Comparison of ENCODE assay signal across 8 cellular contexts in genomic region chr17:65560628-65561371, GRCh38. TPM values are rescaled to one million over a fixed set of nuclear protein-coding genes. Genes with fewer than 3 reads are reported as not detected.
DNase-seq lines count a peak whose midpoint lies in the region; ATAC-seq, FAIRE-seq and TF ChIP-seq lines count a peak whose summit lies in the region.

No MANE protein-coding gene starts in this region.

- peaks cover 9% of the 10 kb centered on the region for H3K4me1 Mint-ChIP-seq in CD14-positive monocyte
- peaks cover 19% of the 10 kb centered on the region for H3K4me1 Mint-ChIP-seq in T-helper 2 cell treated with Interferon-gamma antibody and Interleukin-4, amounts not matched to agents 5 μg/mL and 100 μg/mL, for 36 hours (ENCODE audit: low read depth)
- H3K4me1 Mint-ChIP-seq in astrocyte (ENCODE audit: low read depth, unreplicated experiment): peaks cover 9% of the 10 kb centered on the region

- ATAC-seq in GM21737 (IDR thresholded peaks at IDR 0.05; ENCODE audit: unreplicated experiment): peak; percentile 36

- H3K27me3 ChIP-seq in astrocyte (ENCODE audit: insufficient read depth, low read length): no peaks in the 10 kb centered on the region

- H3K4me3 Mint-ChIP-seq in CD14-positive monocyte (peak overlapping the region; percentile 70 to 73), astrocyte (ENCODE audit: unreplicated experiment) (peak overlapping the region; percentile 73)
- H3K4me3 Mint-ChIP-seq in T-helper 2 cell treated with Interferon-gamma antibody and Interleukin-4, amounts not matched to agents 5 μg/mL and 100 μg/mL, for 36 hours: peak overlapping the region; percentile 63

- no peak overlapping the region for H3K27ac Mint-ChIP-seq in CD14-positive monocyte
- H3K27ac Mint-ChIP-seq in T-helper 2 cell treated with Interferon-gamma antibody and Interleukin-4, amounts not matched to agents 5 μg/mL and 100 μg/mL, for 36 hours: no peak overlapping the region
- H3K27ac Mint-ChIP-seq in astrocyte (ENCODE audit: unreplicated experiment): no peak overlapping the region

- H3K9me3 Mint-ChIP-seq in CD14-positive monocyte: peaks cover 3 to 14% (median 9%) of the 10 kb centered on the region in 7 donors
- no peaks in the 10 kb centered on the region for H3K9me3 Mint-ChIP-seq in T-helper 2 cell treated with Interferon-gamma antibody and Interleukin-4, amounts not matched to agents 5 μg/mL and 100 μg/mL, for 36 hours
- no peaks in the 10 kb centered on the region for H3K9me3 Mint-ChIP-seq in astrocyte (ENCODE audit: unreplicated experiment)

- intact Hi-C loops in CD14-positive monocyte (cut with micrococcal nuclease): no loop called here

- no peak for DNase-seq in CD14-positive monocyte (ENCODE audit: low spot score)
- DNase-seq in NCI-H1092 (lab: John Stamatoyannopoulos, UW): peak; percentile 52
- DNase-seq in T-helper 2 cell treated with Interferon-gamma antibody and Interleukin-4, amounts not matched to agents 5 μg/mL and 100 μg/mL, for 36 hours (ENCODE audit: low spot score): peak; percentile 71
- DNase-seq in astrocyte (ENCODE audit: low read depth): peak; percentile 83
- DNase-seq in hepatic stellate cell (ENCODE audit: low spot score): peak; percentile 84
- DNase-seq in putamen (ENCODE audit: low spot score): peak; percentile 77
- peak; percentile 86 for DNase-seq in ureter (ENCODE audit: low spot score)

- peak overlapping the region; percentile 89 for H3K4me2 ChIP-seq in astrocyte (ENCODE audit: low read length)

- peaks cover 0 to 5% of the 10 kb centered on the region in 2 donors for H3K36me3 Mint-ChIP-seq in CD14-positive monocyte
- peaks cover 2% of the 10 kb centered on the region for H3K36me3 Mint-ChIP-seq in T-helper 2 cell treated with Interferon-gamma antibody and Interleukin-4, amounts not matched to agents 5 μg/mL and 100 μg/mL, for 36 hours (ENCODE audit: low read depth)
- no peaks in the 10 kb centered on the region for H3K36me3 Mint-ChIP-seq in astrocyte (ENCODE audit: low read depth, unreplicated experiment)

- H3K27ac ChIP-seq in astrocyte (ENCODE audit: low read depth, low read length): peak overlapping the region; percentile 85

- peak overlapping the region; percentile 67 for H3K4me3 ChIP-seq in astrocyte (ENCODE audit: insufficient read depth, low read depth, low read length)

- no peak for TF ChIP-seq CTCF in CD14-positive monocyte (IDR thresholded peaks at IDR 0.05)
- no peak for TF ChIP-seq CTCF in astrocyte (IDR thresholded peaks at IDR 0.05; ENCODE audit: insufficient read depth, low read depth, low read length)

- H3K36me3 ChIP-seq in astrocyte (ENCODE audit: insufficient read depth, low read length): no peaks in the 10 kb centered on the region

- peaks cover 39% of the 10 kb centered on the region for H3K4me1 ChIP-seq in astrocyte (ENCODE audit: insufficient read depth, low read length)

- H3K9me3 ChIP-seq in astrocyte (ENCODE audit: insufficient read depth, low read depth, low read length): no peaks in the 10 kb centered on the region

- H2AFZ ChIP-seq in astrocyte (ENCODE audit: low read depth, low read length): peak overlapping the region; percentile 50

- peak overlapping the region; percentile 82 for H3K9ac ChIP-seq in astrocyte (ENCODE audit: low read length)

- no peak for FAIRE-seq in astrocyte (lab: Jason Lieb, UNC)

- H3K79me2 ChIP-seq in astrocyte (ENCODE audit: insufficient read depth, low read length): peaks cover 23% of the 10 kb centered on the region

- no peaks in the 10 kb centered on the region for H4K20me1 ChIP-seq in astrocyte (ENCODE audit: insufficient read depth, low read length)

- peaks cover 19 to 42% (median 33%) of the 10 kb centered on the region in 3 donors for H3K27me3 Mint-ChIP-seq in CD14-positive monocyte (ENCODE audit: low read depth in 3 of 3)
- peaks cover 24% of the 10 kb centered on the region for H3K27me3 Mint-ChIP-seq in T-helper 2 cell treated with Interferon-gamma antibody and Interleukin-4, amounts not matched to agents 5 μg/mL and 100 μg/mL, for 36 hours (ENCODE audit: low read depth)
- peaks cover 6% of the 10 kb centered on the region for H3K27me3 Mint-ChIP-seq in astrocyte (ENCODE audit: low read depth, unreplicated experiment)

RNA-seq across cellular contexts. Expression of gene AXIN2, which starts 0.6 kb away (rescaled TPM):
- polyA plus RNA-seq in CD14-positive monocyte: under 1 TPM in 1 of 2 donors, not detected in 1; 0.10 TPM
- total RNA-seq in astrocyte (8.0 and 8.9 TPM in 2 replicates), ureter (11.8 TPM)
